Comparison of ENCODE assay signal across 1 cellular context in genomic region chr3:190513409-190514162, GRCh38.
A peak's percentile ranks its signal among the peaks of the same experiment; 100 is the strongest.
TF ChIP-seq lines count a peak whose summit lies in the region.

Gene IL1RAP (plus strand): TSS chr3:190514085. CDS start chr3:190564290, 50,205 bp downstream.

TF ChIP-seq in HepG2, 621 proteins besides CTCF, POLR2A, EP300 and RAD21 (continued from another document and continues in another):
- TF ChIP-seq ZBTB40 (IDR thresholded peaks at IDR 0.05), result no peak
- TF ChIP-seq ZBTB40 (CRISPR knock-in tag; IDR thresholded peaks at IDR 0.05), result peak; percentile 78; the same call in 1 of the 2 replicates
- no peak for TF ChIP-seq PLRG1 (conservative IDR thresholded peaks at IDR 0.05)
- no peak for TF ChIP-seq HNRNPK (IDR thresholded peaks at IDR 0.05; ENCODE audit: low read depth, low read length, poor library complexity, severe bottlenecking)
- no peak for TF ChIP-seq ZBTB26 (CRISPR knock-in tag; IDR thresholded peaks at IDR 0.05; ENCODE audit: borderline replicate concordance)
- peak; percentile 92 for TF ChIP-seq MYC (CRISPR knock-in tag; IDR thresholded peaks at IDR 0.05; ENCODE audit: borderline replicate concordance)
- no peak for TF ChIP-seq TRIM24 (CRISPR knock-in tag; IDR thresholded peaks at IDR 0.05)
- peak; percentile 83 for TF ChIP-seq GABPB1 (CRISPR knock-in tag; IDR thresholded peaks at IDR 0.05)
- TF ChIP-seq RNF2 (conservative IDR thresholded peaks at IDR 0.05; ENCODE audit: low read depth), result peak; percentile 81; the same call in 1 of the 2 replicates
- TF ChIP-seq ZNF143 (CRISPR knock-in tag; IDR thresholded peaks at IDR 0.05), result no peak
- TF ChIP-seq HOXA3 (CRISPR knock-in tag; IDR thresholded peaks at IDR 0.05), result peak; percentile 75
- 0 out of 2 replicates have a peak, but pooled peaks have one; percentile 19 for TF ChIP-seq ZNF704 (CRISPR knock-in tag; IDR thresholded peaks at IDR 0.05; ENCODE audit: borderline replicate concordance)
- no peak for TF ChIP-seq NFE2 (CRISPR knock-in tag; IDR thresholded peaks at IDR 0.05)
- 0 out of 2 replicates have a peak, but pooled peaks have one; percentile 12 for TF ChIP-seq THRA (CRISPR knock-in tag; IDR thresholded peaks at IDR 0.05; ENCODE audit: borderline replicate concordance)
- no peak for TF ChIP-seq SRSF9 (IDR thresholded peaks at IDR 0.05; ENCODE audit: borderline replicate concordance, insufficient read depth, low read depth, low read length, poor library complexity, severe bottlenecking)
- TF ChIP-seq ZC3H13 (CRISPR knock-in tag; IDR thresholded peaks at IDR 0.05), result peak; percentile 57; the same call in 1 of the 2 replicates
- no peak for TF ChIP-seq NBN (conservative IDR thresholded peaks at IDR 0.05)
- TF ChIP-seq ELF4 (CRISPR knock-in tag; IDR thresholded peaks at IDR 0.05; ENCODE audit: borderline replicate concordance), result no peak
- no peak for TF ChIP-seq POLR2AphosphoS2 (IDR thresholded peaks at IDR 0.05; ENCODE audit: low read depth, low read length)
- no peak for TF ChIP-seq ZNF564 (CRISPR knock-in tag; IDR thresholded peaks at IDR 0.05)
- peak; percentile 66 for TF ChIP-seq ESRRA (CRISPR knock-in tag; IDR thresholded peaks at IDR 0.05; ENCODE audit: low read depth)
- TF ChIP-seq SAP130 (CRISPR knock-in tag; IDR thresholded peaks at IDR 0.05; ENCODE audit: low read depth), result peak; percentile 83
- TF ChIP-seq JUND (CRISPR knock-in tag; IDR thresholded peaks at IDR 0.05), result no peak
- peak; percentile 91 for TF ChIP-seq ZNF710 (CRISPR knock-in tag; IDR thresholded peaks at IDR 0.05; ENCODE audit: borderline replicate concordance)
- peak; percentile 87; the same call in 1 of the 2 replicates for TF ChIP-seq ETV6 (CRISPR knock-in tag; conservative IDR thresholded peaks at IDR 0.05)
- no peak; the same call in 1 of the 2 replicates for TF ChIP-seq NRL (CRISPR knock-in tag; IDR thresholded peaks at IDR 0.05; ENCODE audit: borderline replicate concordance)
- TF ChIP-seq MEIS1 (CRISPR knock-in tag; IDR thresholded peaks at IDR 0.05; ENCODE audit: borderline replicate concordance), result peak; percentile 59; the same call in 1 of the 2 replicates
- peak; percentile 64 for TF ChIP-seq POLR2G (IDR thresholded peaks at IDR 0.05; ENCODE audit: low read depth, low read length)
- peak; percentile 72 for TF ChIP-seq ZNF841 (CRISPR knock-in tag; IDR thresholded peaks at IDR 0.05; ENCODE audit: borderline replicate concordance)
- TF ChIP-seq ZNF354B (CRISPR knock-in tag; IDR thresholded peaks at IDR 0.05), result no peak
- TF ChIP-seq HDAC1 (CRISPR knock-in tag; IDR thresholded peaks at IDR 0.05), result peak; percentile 88
- TF ChIP-seq ISX (CRISPR knock-in tag; conservative IDR thresholded peaks at IDR 0.05), result no peak
- TF ChIP-seq ZNF768 (CRISPR knock-in tag; IDR thresholded peaks at IDR 0.05), result peak; percentile 87
- TF ChIP-seq ZNF180 (CRISPR knock-in tag; IDR thresholded peaks at IDR 0.05; ENCODE audit: borderline replicate concordance, low read depth), result no peak
- TF ChIP-seq SKIL (CRISPR knock-in tag; IDR thresholded peaks at IDR 0.05; ENCODE audit: borderline replicate concordance), result peak; percentile 86
- no peak for TF ChIP-seq ZBTB43 (CRISPR knock-in tag; conservative IDR thresholded peaks at IDR 0.05)
- TF ChIP-seq ZBTB42 (CRISPR knock-in tag; IDR thresholded peaks at IDR 0.05), result no peak
- no peak for TF ChIP-seq MLLT10 (CRISPR knock-in tag; IDR thresholded peaks at IDR 0.05)
- peak; percentile 95 for TF ChIP-seq KMT2B (CRISPR knock-in tag; IDR thresholded peaks at IDR 0.05)
- no peak for TF ChIP-seq RARG (CRISPR knock-in tag; IDR thresholded peaks at IDR 0.05; ENCODE audit: low read depth)
- peak; percentile 96 for TF ChIP-seq ZSCAN31 (CRISPR knock-in tag; IDR thresholded peaks at IDR 0.05; ENCODE audit: low read depth)
- TF ChIP-seq ZFP62 (CRISPR knock-in tag; IDR thresholded peaks at IDR 0.05), result no peak
- TF ChIP-seq EEA1 (CRISPR knock-in tag; IDR thresholded peaks at IDR 0.05; ENCODE audit: borderline replicate concordance), result 0 out of 2 replicates have a peak, but pooled peaks have one; percentile 4
- TF ChIP-seq MTERF4 (CRISPR knock-in tag; IDR thresholded peaks at IDR 0.05), result no peak
